In the genomic region with DNA sequence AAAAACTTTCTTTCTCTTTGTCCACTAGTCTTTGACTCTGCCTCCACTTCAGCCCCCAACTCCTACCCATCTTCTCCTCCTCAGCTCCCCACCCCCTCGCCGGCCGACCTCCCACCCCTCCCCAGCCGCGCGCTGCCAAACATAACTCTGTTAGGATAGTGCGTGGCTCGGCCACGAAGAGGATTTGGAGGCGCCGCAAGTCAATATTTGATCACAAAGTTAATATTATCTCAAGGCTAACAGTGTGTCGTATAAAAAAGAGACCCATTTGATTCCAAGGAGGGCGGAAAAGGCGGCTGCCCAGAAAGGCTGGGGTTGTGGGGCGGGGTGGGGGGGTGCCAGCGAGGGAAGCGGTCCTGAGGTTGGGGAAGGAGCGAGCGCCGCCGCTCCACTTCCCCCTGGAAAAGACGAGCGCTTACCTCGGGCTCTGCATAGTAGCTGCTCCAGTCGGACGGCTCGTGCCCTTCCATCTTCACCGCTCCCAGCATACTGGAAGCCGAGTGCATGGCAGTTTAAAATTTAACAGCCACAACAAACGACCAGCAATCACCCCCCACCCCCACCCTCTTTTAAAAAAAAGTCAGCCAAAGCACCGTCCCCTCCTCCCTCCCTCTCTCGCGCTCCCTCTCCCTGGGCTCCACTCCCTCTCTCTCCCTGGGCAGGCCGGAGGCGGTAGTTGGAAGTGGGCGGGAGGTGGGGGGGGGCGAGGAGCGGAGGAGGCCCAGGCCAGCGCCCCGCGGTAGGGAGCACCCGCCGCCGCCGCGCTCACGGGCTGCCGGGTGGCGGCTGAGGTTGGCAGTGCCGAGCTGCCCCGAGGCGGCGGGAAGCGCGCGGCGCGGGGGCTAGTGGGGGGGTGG, we compare ENCODE assay signal across 10 cellular contexts. TPM values are rescaled to one million over a fixed set of nuclear protein-coding genes. Genes with fewer than 3 reads are reported as not detected.
DNase-seq lines count a peak whose midpoint lies in the region; ATAC-seq and TF ChIP-seq lines count a peak whose summit lies in the region.
"Had no signal": no experiment of that assay in that cellular context is flagged by ENCODE, and none has a peak within 500 bp of the region (broad histone marks: within the 10 kb centered on the region; RNA-seq: fewer than 3 reads in every experiment).

TSS of gene FOXA2 (minus strand) at position 800 of the 857 bp plus-strand sequence. CDS start at position 506, 294 bp downstream.

- TF ChIP-seq EP300 in gastroesophageal sphincter (IDR thresholded peaks at IDR 0.05) = no peak

- TF ChIP-seq POLR2A in gastroesophageal sphincter (IDR thresholded peaks at IDR 0.05) = no peak

- H3K27ac Mint-ChIP-seq in activated T-cell treated with anti-CD3 and anti-CD28 coated beads, Interleukin-2, amount 50 U/mL, for 72 hours = no peak within 1 kb of the TSS
- no peak within 1 kb of the TSS for H3K27ac Mint-ChIP-seq in stimulated activated memory B cell treated with anti-CD40 and anti-IgM and Interleukin-4, amounts not matched to agents 10 μg/mL and 1 μg/mL and 100 μg/mL, for 72 hours

- 0 to 1% methylated on average over 9 to 16 of the region's 58 CpGs for WGBS in gastroesophageal sphincter (ENCODE audit: low coverage in 1 of 2), 2 donors

- peak; percentile 78 to 87 for ATAC-seq in lower lobe of right lung
- ATAC-seq in activated T-cell treated with anti-CD3 and anti-CD28 coated beads, Interleukin-2, amount 50 U/mL, for 72 hours (replicated peaks in 1 of 2) = no peak
- ATAC-seq in stimulated activated memory B cell treated with anti-CD40 and anti-IgM and Interleukin-4, amounts not matched to agents 10 μg/mL and 1 μg/mL and 100 μg/mL, for 72 hours = no peak
- ATAC-seq in gastroesophageal sphincter = no peak

- H3K4me3 ChIP-seq in lower lobe of right lung (peak within 1 kb of the TSS; percentile 56), gastroesophageal sphincter (peak within 1 kb of the TSS in 1 of 2 donors; percentile 10)

- peaks cover 56% of the 10 kb centered on the region for H3K27me3 Mint-ChIP-seq in activated T-cell treated with anti-CD3 and anti-CD28 coated beads, Interleukin-2, amount 50 U/mL, for 72 hours (ENCODE audit: low read depth)
- peaks cover 69% of the 10 kb centered on the region for H3K27me3 Mint-ChIP-seq in stimulated activated memory B cell treated with anti-CD40 and anti-IgM and Interleukin-4, amounts not matched to agents 10 μg/mL and 1 μg/mL and 100 μg/mL, for 72 hours

- H3K36me3 ChIP-seq in lower lobe of right lung = no peaks in the 10 kb centered on the region
- H3K36me3 ChIP-seq in gastroesophageal sphincter = no peaks in the 10 kb centered on the region

- peaks cover 0 to 2% of the 10 kb centered on the region in 2 donors for H3K9me3 Mint-ChIP-seq in activated T-cell treated with anti-CD3 and anti-CD28 coated beads, Interleukin-2, amount 50 U/mL, for 72 hours
- H3K9me3 Mint-ChIP-seq in stimulated activated memory B cell treated with anti-CD40 and anti-IgM and Interleukin-4, amounts not matched to agents 10 μg/mL and 1 μg/mL and 100 μg/mL, for 72 hours = no peaks in the 10 kb centered on the region

- H3K4me1 Mint-ChIP-seq in activated T-cell treated with anti-CD3 and anti-CD28 coated beads, Interleukin-2, amount 50 U/mL, for 72 hours (ENCODE audit: low read depth) = no peaks in the 10 kb centered on the region
- no peaks in the 10 kb centered on the region for H3K4me1 Mint-ChIP-seq in stimulated activated memory B cell treated with anti-CD40 and anti-IgM and Interleukin-4, amounts not matched to agents 10 μg/mL and 1 μg/mL and 100 μg/mL, for 72 hours

- peaks cover 1 to 8% of the 10 kb centered on the region in 2 donors for H3K36me3 Mint-ChIP-seq in activated T-cell treated with anti-CD3 and anti-CD28 coated beads, Interleukin-2, amount 50 U/mL, for 72 hours (ENCODE audit: insufficient read depth in 2 of 2)
- H3K36me3 Mint-ChIP-seq in stimulated activated memory B cell treated with anti-CD40 and anti-IgM and Interleukin-4, amounts not matched to agents 10 μg/mL and 1 μg/mL and 100 μg/mL, for 72 hours = no peaks in the 10 kb centered on the region

- peaks cover 88% of the 10 kb centered on the region for H3K27me3 ChIP-seq in lower lobe of right lung (ENCODE audit: low read depth)
- peaks cover 98% of the 10 kb centered on the region for H3K27me3 ChIP-seq in gastroesophageal sphincter

- intact Hi-C loops in lower lobe of right lung (cut with DNase I) = no loop called here

- H3K9me3 ChIP-seq in lower lobe of right lung (no peaks in the 10 kb centered on the region), gastroesophageal sphincter (no peaks in the 10 kb centered on the region)

- peak; percentile 26 for DNase-seq in A172 (ENCODE audit: low spot score)
- DNase-seq in HT-29 (ENCODE audit: low spot score) = peak; percentile 43
- peak; percentile 60 for DNase-seq in UCSD-AML1 (lab: John Stamatoyannopoulos, UW; ENCODE audit: unreplicated experiment)
- peak; percentile 88 for DNase-seq in lower lobe of right lung
- DNase-seq in activated T-cell treated with anti-CD3 and anti-CD28 coated beads, Interleukin-2, amount 50 U/mL, for 72 hours = no peak
- no peak for DNase-seq in activated CD4-positive, alpha-beta T cell treated with anti-CD3 and anti-CD28 coated beads, Interleukin-2, amount 50 U/mL, for 4 hours
- DNase-seq: stimulated activated CD8-positive, alpha-beta memory T cell treated with anti-CD3 and anti-CD28 coated beads, Interleukin-4, amount 100 ng/mL, for 48 hours had no signal

- TF ChIP-seq CTCF in lower lobe of right lung (IDR thresholded peaks at IDR 0.05) (no peak), gastroesophageal sphincter (IDR thresholded peaks at IDR 0.05) (no peak)

- H3K4me1 ChIP-seq in lower lobe of right lung (peaks cover 16% of the 10 kb centered on the region), gastroesophageal sphincter (peaks cover 0 to 50% (median 14%) of the 10 kb centered on the region in 3 donors)

- H3K27ac ChIP-seq in lower lobe of right lung = peak within 1 kb of the TSS; percentile 89
- no peak within 1 kb of the TSS for H3K27ac ChIP-seq in gastroesophageal sphincter

- peak within 1 kb of the TSS in 1 of 2 donors; percentile 64 for H3K4me3 Mint-ChIP-seq in activated T-cell treated with anti-CD3 and anti-CD28 coated beads, Interleukin-2, amount 50 U/mL, for 72 hours
- no peak within 1 kb of the TSS for H3K4me3 Mint-ChIP-seq in stimulated activated memory B cell treated with anti-CD40 and anti-IgM and Interleukin-4, amounts not matched to agents 10 μg/mL and 1 μg/mL and 100 μg/mL, for 72 hours

RNA-seq across cellular contexts. Expression of gene FOXA2, which starts in this region (rescaled TPM):
- 1.2 and 2.2 TPM in 2 replicates for total RNA-seq in A172 (2014; rRNA removed; shearing (Covaris generic))
- total RNA-seq in HT-29 (2014; rRNA removed; shearing (Covaris generic)) = 9.1 and 9.4 TPM in 2 replicates
- 23.5 TPM for total RNA-seq in lower lobe of right lung
- not detected for total RNA-seq in activated T-cell treated with anti-CD3 and anti-CD28 coated beads, Interleukin-2, amount 50 U/mL, for 72 hours
- total RNA-seq in gastroesophageal sphincter = not detected
- total RNA-seq: cerebellum had no signal

Comparison
In these comparisons a context has a peak if more than half of its experiments do, and no peak if none do; other contexts are left out.
1. DNase-seq: peak in A172 (single experiment), HT-29 (single experiment), UCSD-AML1 (single experiment) and lower lobe of right lung (single experiment); none in activated T-cell treated with anti-CD3 and anti-CD28 coated beads, Interleukin-2, amount 50 U/mL, for 72 hours (0 of 2) and activated CD4-positive, alpha-beta T cell treated with anti-CD3 and anti-CD28 coated beads, Interleukin-2, amount 50 U/mL, for 4 hours (0 of 2).
2. ATAC-seq: peak in lower lobe of right lung (2 of 2); none in activated T-cell treated with anti-CD3 and anti-CD28 coated beads, Interleukin-2, amount 50 U/mL, for 72 hours (0 of 2), stimulated activated memory B cell treated with anti-CD40 and anti-IgM and Interleukin-4, amounts not matched to agents 10 μg/mL and 1 μg/mL and 100 μg/mL, for 72 hours (single experiment) and gastroesophageal sphincter (single experiment).